8 cellular contexts compared by ENCODE assay signal in genomic region chr19:55116232-55117062, GRCh38. TPM values are rescaled to one million over a fixed set of nuclear protein-coding genes. Genes with fewer than 3 reads are reported as not detected.
DNase-seq lines count a peak whose midpoint lies in the region; ATAC-seq and TF ChIP-seq lines count a peak whose summit lies in the region.

No MANE protein-coding gene starts in this region.

- H3K4me3 Mint-ChIP-seq in stimulated activated memory B cell treated with anti-CD40 and anti-IgM and Interleukin-4, amounts not matched to agents 10 μg/mL and 1 μg/mL and 100 μg/mL, for 72 hours = peak overlapping the region; percentile 88

- DNase-seq in NCI-H345 (lab: John Stamatoyannopoulos, UW) = peak; percentile 6
- no peak for DNase-seq in NCI-H345 treated with DMSO at 0.1 percent for 48 hours (lab: John Stamatoyannopoulos, UW; ENCODE audit: unreplicated experiment)
- peak; percentile 88 for DNase-seq in NCI-H2227 treated with DMSO at 0.1 percent for 48 hours (lab: John Stamatoyannopoulos, UW)
- DNase-seq in activated T-cell treated with anti-CD3 and anti-CD28 coated beads for 1 hour (ENCODE audit: low read depth) = peak; percentile 30
- no peak for DNase-seq in epithelial cell of proximal tubule (ENCODE audit: low read depth)
- peak; percentile 62 for DNase-seq in middle frontal gyrus (ENCODE audit: extremely low spot score, low spot score)
- DNase-seq in NCI-H1048 (lab: John Stamatoyannopoulos, UW) = no peak

- H3K27me3 Mint-ChIP-seq in stimulated activated memory B cell treated with anti-CD40 and anti-IgM and Interleukin-4, amounts not matched to agents 10 μg/mL and 1 μg/mL and 100 μg/mL, for 72 hours = no peaks in the 10 kb centered on the region

- H3K4me1 Mint-ChIP-seq in stimulated activated memory B cell treated with anti-CD40 and anti-IgM and Interleukin-4, amounts not matched to agents 10 μg/mL and 1 μg/mL and 100 μg/mL, for 72 hours = peaks cover 42% of the 10 kb centered on the region

- TF ChIP-seq CTCF in epithelial cell of proximal tubule (conservative IDR thresholded peaks at IDR 0.05; ENCODE audit: low read depth, low read length) = no peak

- peak overlapping the region; percentile 87 for H3K27ac Mint-ChIP-seq in stimulated activated memory B cell treated with anti-CD40 and anti-IgM and Interleukin-4, amounts not matched to agents 10 μg/mL and 1 μg/mL and 100 μg/mL, for 72 hours

- H3K36me3 Mint-ChIP-seq in stimulated activated memory B cell treated with anti-CD40 and anti-IgM and Interleukin-4, amounts not matched to agents 10 μg/mL and 1 μg/mL and 100 μg/mL, for 72 hours = peaks cover 6% of the 10 kb centered on the region

- peak overlapping the region; percentile 72 for H3K4me3 ChIP-seq in epithelial cell of proximal tubule (ENCODE audit: low read depth, low read length)

- ATAC-seq in stimulated activated memory B cell treated with anti-CD40 and anti-IgM and Interleukin-4, amounts not matched to agents 10 μg/mL and 1 μg/mL and 100 μg/mL, for 72 hours = peak; percentile 34

- no peaks in the 10 kb centered on the region for H3K9me3 Mint-ChIP-seq in stimulated activated memory B cell treated with anti-CD40 and anti-IgM and Interleukin-4, amounts not matched to agents 10 μg/mL and 1 μg/mL and 100 μg/mL, for 72 hours

RNA-seq across cellular contexts. Expression of gene PPP1R12C, which starts 1.0 kb away (rescaled TPM):
- total RNA-seq in epithelial cell of proximal tubule = 53.8 and 68.7 TPM in 2 replicates

RNA-seq across cellular contexts. Expression of gene TNNT1, which starts 32.6 kb away (rescaled TPM):
- total RNA-seq in epithelial cell of proximal tubule = 1.8 and 24.4 TPM in 2 replicates

RNA-seq across cellular contexts. Expression of gene EPS8L1, which starts 40.8 kb away (rescaled TPM):
- 17.3 and 33.8 TPM in 2 replicates for total RNA-seq in epithelial cell of proximal tubule

RNA-seq across cellular contexts. Expression of gene TNNI3, which starts 41.1 kb away (rescaled TPM):
- total RNA-seq in epithelial cell of proximal tubule = 0.40 and 0.51 TPM in 2 replicates

RNA-seq across cellular contexts. Expression of gene DNAAF3, which starts 50.0 kb away (rescaled TPM):
- total RNA-seq in epithelial cell of proximal tubule = 0.51 and 7.0 TPM in 2 replicates

Comparison
In these comparisons a context has a peak if more than half of its experiments do, and no peak if none do; other contexts are left out.
1. DNase-seq: peak in NCI-H345 (single experiment), NCI-H2227 treated with DMSO at 0.1 percent for 48 hours (single experiment), activated T-cell treated with anti-CD3 and anti-CD28 coated beads for 1 hour (single experiment) and middle frontal gyrus (single experiment); none in NCI-H345 treated with DMSO at 0.1 percent for 48 hours (single experiment), epithelial cell of proximal tubule (single experiment) and NCI-H1048 (single experiment).